In genomic region chr3:185283374-185283935, GRCh38 we compare ENCODE assay signal across 8 cellular contexts. TPM values are rescaled to one million over a fixed set of nuclear protein-coding genes. Genes with fewer than 3 reads are reported as not detected.
DNase-seq lines count a peak whose midpoint lies in the region; ATAC-seq and TF ChIP-seq lines count a peak whose summit lies in the region.

No MANE protein-coding gene starts in this region.

- H3K9me3 ChIP-seq in transverse colon: no peaks in the 10 kb centered on the region

- no peak for TF ChIP-seq CTCF in transverse colon (IDR thresholded peaks at IDR 0.05)

- H3K27ac ChIP-seq in transverse colon: peak overlapping the region; percentile 58 to 79 (median 71)

- no peak for ATAC-seq in activated T-cell treated with anti-CD3 and anti-CD28 coated beads, Interleukin-2, amount 50 U/mL, for 4 hours
- ATAC-seq in HG02870 (IDR thresholded peaks at IDR 0.05; ENCODE audit: unreplicated experiment): no peak

- peak overlapping the region; percentile 96 for H3K4me3 Mint-ChIP-seq in activated T-cell treated with anti-CD3 and anti-CD28 coated beads, Interleukin-2, amount 50 U/mL, for 4 hours
- H3K4me3 Mint-ChIP-seq in activated naive CD8-positive, alpha-beta T cell treated with anti-CD3 and anti-CD28 coated beads for 36 hours: peak overlapping the region; percentile 98

- DNase-seq in activated T-cell treated with anti-CD3 and anti-CD28 coated beads, Interleukin-2, amount 50 U/mL, for 4 hours: no peak
- no peak for DNase-seq in activated T-cell treated with anti-CD3 and anti-CD28 coated beads for 4 hours
- DNase-seq in activated naive CD8-positive, alpha-beta T cell treated with anti-CD3 and anti-CD28 coated beads for 36 hours: no peak
- peak; percentile 2 for DNase-seq in kidney glomerular epithelial cell (lab: John Stamatoyannopoulos, UW)
- no peak for DNase-seq in transverse colon
- no peak for DNase-seq in DMS 273 treated with DMSO at 0.1 percent for 48 hours (lab: John Stamatoyannopoulos, UW)
- DNase-seq in effector CD8-positive, alpha-beta T cell (lab: John Stamatoyannopoulos, UW): no peak

- intact Hi-C loops in transverse colon (cut with DNase I; ENCODE audit: low total_unique reads): no loop called here

- H3K27ac Mint-ChIP-seq in activated naive CD8-positive, alpha-beta T cell treated with anti-CD3 and anti-CD28 coated beads for 36 hours: peak overlapping the region; percentile 86

- H3K4me1 Mint-ChIP-seq in activated T-cell treated with anti-CD3 and anti-CD28 coated beads, Interleukin-2, amount 50 U/mL, for 4 hours (ENCODE audit: low read depth): peaks cover 21% of the 10 kb centered on the region
- peaks cover 14% of the 10 kb centered on the region for H3K4me1 Mint-ChIP-seq in activated naive CD8-positive, alpha-beta T cell treated with anti-CD3 and anti-CD28 coated beads for 36 hours

- peaks cover 12% of the 10 kb centered on the region for H3K27me3 Mint-ChIP-seq in activated T-cell treated with anti-CD3 and anti-CD28 coated beads, Interleukin-2, amount 50 U/mL, for 4 hours (ENCODE audit: low read depth)
- H3K27me3 Mint-ChIP-seq in activated naive CD8-positive, alpha-beta T cell treated with anti-CD3 and anti-CD28 coated beads for 36 hours: peaks cover 3% of the 10 kb centered on the region

- no peaks in the 10 kb centered on the region for H3K36me3 ChIP-seq in transverse colon

- 48 to 55% methylated on average over 4 to 9 of the region's 9 CpGs for WGBS in transverse colon (ENCODE audit: low coverage in 1 of 2), 2 donors

- no peaks in the 10 kb centered on the region for H3K27me3 ChIP-seq in transverse colon

- H3K36me3 Mint-ChIP-seq in activated T-cell treated with anti-CD3 and anti-CD28 coated beads, Interleukin-2, amount 50 U/mL, for 4 hours (ENCODE audit: insufficient read depth): no peaks in the 10 kb centered on the region
- H3K36me3 Mint-ChIP-seq in activated naive CD8-positive, alpha-beta T cell treated with anti-CD3 and anti-CD28 coated beads for 36 hours: peaks cover 8% of the 10 kb centered on the region

- TF ChIP-seq EP300 in transverse colon (IDR thresholded peaks at IDR 0.05; ENCODE audit: low read depth): no peak

- H3K4me1 ChIP-seq in transverse colon: peaks cover 0 to 14% (median 8%) of the 10 kb centered on the region in 4 donors

- in situ Hi-C loops in transverse colon (cut with MboI; ENCODE audit: low pct_ligation_motif_present in 1 of 4, low pct_unique_long_range_greater_than_20kb in 1 of 4, low sequenced_read_pairs in 3 of 4): no loop called here

- TF ChIP-seq POLR2A in transverse colon (IDR thresholded peaks at IDR 0.05): no peak

- H3K9me3 Mint-ChIP-seq in activated T-cell treated with anti-CD3 and anti-CD28 coated beads, Interleukin-2, amount 50 U/mL, for 4 hours: no peaks in the 10 kb centered on the region
- peaks cover 2% of the 10 kb centered on the region for H3K9me3 Mint-ChIP-seq in activated naive CD8-positive, alpha-beta T cell treated with anti-CD3 and anti-CD28 coated beads for 36 hours

- H3K4me3 ChIP-seq in transverse colon: peak overlapping the region; percentile 50 to 75 (median 58)

RNA-seq across cellular contexts. Expression of gene EHHADH, which starts 29.6 kb away (rescaled TPM):
- total RNA-seq in activated T-cell treated with anti-CD3 and anti-CD28 coated beads, Interleukin-2, amount 50 U/mL, for 4 hours: 1 to 10 TPM in 2 of 3 donors, under 1 TPM in 1; 0.79 to 1.8 (median 1.8) TPM
- 1 to 10 TPM; 5.4 to 6.1 TPM for total RNA-seq in activated naive CD8-positive, alpha-beta T cell treated with anti-CD3 and anti-CD28 coated beads for 36 hours
- total RNA-seq in transverse colon: 10 to 100 TPM in 3 of 4 donors, 1 to 10 TPM in 1; 6.4 to 39.6 (median 14.3) TPM
